Comparison of ENCODE assay signal across 28 cellular contexts in genomic region chr20:46009847-46010246, GRCh38. TPM values are rescaled to one million over a fixed set of nuclear protein-coding genes. Genes with fewer than 3 reads are reported as not detected.
DNase-seq lines count a peak whose midpoint lies in the region; ATAC-seq and TF ChIP-seq lines count a peak whose summit lies in the region.
"Had no signal": no experiment of that assay in that cellular context is flagged by ENCODE, and none has a peak within 500 bp of the region (broad histone marks: within the 10 kb centered on the region; RNA-seq: fewer than 3 reads in every experiment).

No MANE protein-coding gene starts in this region.

- CTCF ChIA-PET in naive thymus-derived CD4-positive, alpha-beta T cell (lab: Charles Lee), result interaction anchor here (1.8 kb wide), 1 partner anchor 23 kb away, joined by 8 read pairs; no protein-coding TSS in a partner anchor
- CTCF ChIA-PET in GM10248 (lab: Yijun Ruan, JAX), result interaction anchor here (0.9 to 11.6 kb wide), 5 partner anchors 11 to 339 kb away, joined by 3 to 140 read pairs (median 7); no protein-coding TSS in a partner anchor

- no peaks in the 10 kb centered on the region for H3K36me3 ChIP-seq in naive thymus-derived CD4-positive, alpha-beta T cell (ENCODE audit: control insufficient read depth in 2 of 3, insufficient read depth in 3 of 3, low read length in 3 of 3)
- no peaks in the 10 kb centered on the region for H3K36me3 ChIP-seq in ovary
- H3K36me3 ChIP-seq in H7 (replicated peaks; ENCODE audit: control insufficient read depth, insufficient read depth, low read length), result no peaks in the 10 kb centered on the region
- H3K36me3 ChIP-seq: adrenal gland, esophagus squamous epithelium, heart left ventricle, pancreas, thoracic aorta, uterus had no signal

- H3K4me1 ChIP-seq in naive thymus-derived CD4-positive, alpha-beta T cell (ENCODE audit: control insufficient read depth in 2 of 2, insufficient read depth in 2 of 2, low read length in 2 of 2), result peaks cover 52 to 54% of the 10 kb centered on the region in 2 donors
- no peaks in the 10 kb centered on the region for H3K4me1 ChIP-seq in ovary (ENCODE audit: insufficient read depth)
- H3K4me1 ChIP-seq: pancreas, uterus had no signal

- no peak for TF ChIP-seq EP300 in ovary (IDR thresholded peaks at IDR 0.05)

- no peak overlapping the region for H3K27ac Mint-ChIP-seq in activated naive CD4-positive, alpha-beta T cell treated with anti-CD3 and anti-CD28 coated beads, Interleukin-2, amount 50 U/mL, for 24 hours
- no peak overlapping the region for H3K27ac Mint-ChIP-seq in activated T-helper 17 cell treated with anti-CD3 and anti-CD28 coated beads, Interleukin-2, amount 50 U/mL, for 72 hours
- H3K27ac Mint-ChIP-seq in naive thymus-derived CD4-positive, alpha-beta T cell, result peak overlapping the region in 4 of 9 donors; percentile 43 to 94 (median 56)
- H3K27ac Mint-ChIP-seq in stimulated activated naive B cell treated with anti-CD40 and anti-IgM and Interleukin-4, amounts not matched to agents 10 μg/mL and 1 μg/mL and 100 μg/mL, for 72 hours, result peak overlapping the region; percentile 56
- H3K27ac Mint-ChIP-seq: HFFc6, mesothelial cell of epicardium, nephron had no signal

- H3K36me3 Mint-ChIP-seq in activated naive CD4-positive, alpha-beta T cell treated with anti-CD3 and anti-CD28 coated beads, Interleukin-2, amount 50 U/mL, for 24 hours, result no peaks in the 10 kb centered on the region
- H3K36me3 Mint-ChIP-seq in activated T-helper 17 cell treated with anti-CD3 and anti-CD28 coated beads, Interleukin-2, amount 50 U/mL, for 72 hours (ENCODE audit: low read depth), result peaks cover 8% of the 10 kb centered on the region
- H3K36me3 Mint-ChIP-seq in naive thymus-derived CD4-positive, alpha-beta T cell, result peaks cover 0 to 11% (median 0%) of the 10 kb centered on the region in 5 donors
- H3K36me3 Mint-ChIP-seq in stimulated activated naive B cell treated with anti-CD40 and anti-IgM and Interleukin-4, amounts not matched to agents 10 μg/mL and 1 μg/mL and 100 μg/mL, for 72 hours, result peaks cover 6 to 7% of the 10 kb centered on the region in 2 donors
- H3K36me3 Mint-ChIP-seq: mesothelial cell of epicardium had no signal

- intact Hi-C loops in naive thymus-derived CD4-positive, alpha-beta T cell (cut with micrococcal nuclease), result loop anchor here (5.0 to 10.0 kb wide), 3 partner anchors 38 to 675 kb away; partner anchors contain the start of genes TP53RK (in 1 of the 2) and ZNF335 (in 1 of the 2)
- intact Hi-C loops in ovary (cut with DNase I), result loop anchor here in 1 of 4 donors (5.0 kb wide), 1 partner anchor 77 kb away; the partner anchor contains the start of gene NCOA5

- TF ChIP-seq CTCF in GM10248 (IDR thresholded peaks at IDR 0.05; ENCODE audit: control extremely low read depth, extremely low read depth, low read depth, missing control alignments) (no peak), ovary (IDR thresholded peaks at IDR 0.05) (no peak)

- H3K4me3 Mint-ChIP-seq in activated naive CD4-positive, alpha-beta T cell treated with anti-CD3 and anti-CD28 coated beads, Interleukin-2, amount 50 U/mL, for 24 hours, result peak overlapping the region; percentile 20
- H3K4me3 Mint-ChIP-seq in activated T-helper 17 cell treated with anti-CD3 and anti-CD28 coated beads, Interleukin-2, amount 50 U/mL, for 72 hours, result peak overlapping the region; percentile 65
- H3K4me3 Mint-ChIP-seq in naive thymus-derived CD4-positive, alpha-beta T cell, result peak overlapping the region; percentile 10 to 86 (median 62)
- H3K4me3 Mint-ChIP-seq in stimulated activated naive B cell treated with anti-CD40 and anti-IgM and Interleukin-4, amounts not matched to agents 10 μg/mL and 1 μg/mL and 100 μg/mL, for 72 hours, result no peak overlapping the region
- H3K4me3 Mint-ChIP-seq: GM23338, HFFc6, mesothelial cell of epicardium, nephron had no signal

- no peak for ATAC-seq in activated T-helper 17 cell treated with anti-CD3 and anti-CD28 coated beads, Interleukin-2, amount 50 U/mL, for 72 hours (replicated peaks)
- ATAC-seq in naive thymus-derived CD4-positive, alpha-beta T cell, result no peak
- ATAC-seq in stimulated activated naive B cell treated with anti-CD40 and anti-IgM and Interleukin-4, amounts not matched to agents 10 μg/mL and 1 μg/mL and 100 μg/mL, for 72 hours (replicated peaks), result no peak
- ATAC-seq: A549, GM23338 had no signal

- no peak overlapping the region for H3K27ac ChIP-seq in naive thymus-derived CD4-positive, alpha-beta T cell (ENCODE audit: low read depth, low read length)
- H3K27ac ChIP-seq in ovary, result no peak overlapping the region
- H3K27ac ChIP-seq: A549, adrenal gland, esophagus squamous epithelium, pancreas, thoracic aorta, uterus had no signal

- H3K4me1 Mint-ChIP-seq in activated naive CD4-positive, alpha-beta T cell treated with anti-CD3 and anti-CD28 coated beads, Interleukin-2, amount 50 U/mL, for 24 hours, result peaks cover 75% of the 10 kb centered on the region
- H3K4me1 Mint-ChIP-seq in activated T-helper 17 cell treated with anti-CD3 and anti-CD28 coated beads, Interleukin-2, amount 50 U/mL, for 72 hours, result peaks cover 46% of the 10 kb centered on the region
- peaks cover 66 to 96% (median 80%) of the 10 kb centered on the region in 7 donors for H3K4me1 Mint-ChIP-seq in naive thymus-derived CD4-positive, alpha-beta T cell
- H3K4me1 Mint-ChIP-seq in stimulated activated naive B cell treated with anti-CD40 and anti-IgM and Interleukin-4, amounts not matched to agents 10 μg/mL and 1 μg/mL and 100 μg/mL, for 72 hours, result peaks cover 70 to 95% of the 10 kb centered on the region in 2 donors

- no peaks in the 10 kb centered on the region for H3K9me3 Mint-ChIP-seq in activated naive CD4-positive, alpha-beta T cell treated with anti-CD3 and anti-CD28 coated beads, Interleukin-2, amount 50 U/mL, for 24 hours
- H3K9me3 Mint-ChIP-seq in activated T-helper 17 cell treated with anti-CD3 and anti-CD28 coated beads, Interleukin-2, amount 50 U/mL, for 72 hours, result no peaks in the 10 kb centered on the region
- H3K9me3 Mint-ChIP-seq in naive thymus-derived CD4-positive, alpha-beta T cell, result peaks cover 0 to 6% (median 0%) of the 10 kb centered on the region in 11 donors
- peaks cover 6 to 8% of the 10 kb centered on the region in 2 donors for H3K9me3 Mint-ChIP-seq in stimulated activated naive B cell treated with anti-CD40 and anti-IgM and Interleukin-4, amounts not matched to agents 10 μg/mL and 1 μg/mL and 100 μg/mL, for 72 hours

- POLR2A ChIA-PET in naive thymus-derived CD4-positive, alpha-beta T cell (lab: Charles Lee), result interaction anchor here (1.3 kb wide), 1 partner anchor 39 kb away, joined by 5 read pairs; no protein-coding TSS in a partner anchor
- POLR2A ChIA-PET in GM10248 (lab: Yijun Ruan, JAX), result no interaction called here

- 26 to 38% (median 37%) methylated on average over 19 to 20 of the region's 20 CpGs for WGBS in ovary, 3 donors

- H3K27me3 Mint-ChIP-seq in activated naive CD4-positive, alpha-beta T cell treated with anti-CD3 and anti-CD28 coated beads, Interleukin-2, amount 50 U/mL, for 24 hours, result peaks cover 42% of the 10 kb centered on the region
- H3K27me3 Mint-ChIP-seq in activated T-helper 17 cell treated with anti-CD3 and anti-CD28 coated beads, Interleukin-2, amount 50 U/mL, for 72 hours, result peaks cover 42% of the 10 kb centered on the region
- peaks cover 43 to 71% (median 59%) of the 10 kb centered on the region in 5 donors for H3K27me3 Mint-ChIP-seq in naive thymus-derived CD4-positive, alpha-beta T cell
- H3K27me3 Mint-ChIP-seq in stimulated activated naive B cell treated with anti-CD40 and anti-IgM and Interleukin-4, amounts not matched to agents 10 μg/mL and 1 μg/mL and 100 μg/mL, for 72 hours, result peaks cover 46 to 62% of the 10 kb centered on the region in 2 donors

- H3K27me3 ChIP-seq in naive thymus-derived CD4-positive, alpha-beta T cell (ENCODE audit: control insufficient read depth in 2 of 2, insufficient read depth in 2 of 2, low read length in 2 of 2), result peaks cover 15 to 16% of the 10 kb centered on the region in 2 donors
- H3K27me3 ChIP-seq in ovary, result peaks cover 5% of the 10 kb centered on the region
- no peaks in the 10 kb centered on the region; the same call in 1 of the 2 replicates for H3K27me3 ChIP-seq in H7 (ENCODE audit: control insufficient read depth, insufficient read depth, low read length)

- no peak overlapping the region for H3K4me3 ChIP-seq in naive thymus-derived CD4-positive, alpha-beta T cell (ENCODE audit: low read length)
- H3K4me3 ChIP-seq in ovary (no peak overlapping the region), H7 (ENCODE audit: insufficient read depth, low read depth, low read length) (no peak overlapping the region)
- H3K4me3 ChIP-seq: A549, adrenal gland, GM23338, smooth muscle cell, uterus had no signal

- TF ChIP-seq POLR2A in ovary (IDR thresholded peaks at IDR 0.05), result no peak

- DNase-seq in activated naive CD4-positive, alpha-beta T cell treated with Interleukin-2 at 50 U/mL for 16 hours, result no peak
- no peak for DNase-seq in naive thymus-derived CD4-positive, alpha-beta T cell
- no peak for DNase-seq in stimulated activated naive B cell treated with anti-CD40 and anti-IgM and Interleukin-4, amounts not matched to agents 10 μg/mL and 1 μg/mL and 100 μg/mL, for 72 hours
- DNase-seq in GM10248 (ENCODE audit: extremely low spot score) (no peak), ovary (no peak), H7 (no peak)
- DNase-seq: DMS153, esophagus squamous epithelium, foreskin keratinocyte, HFFc6, kidney, NCI-H1048, NCI-H1694 treated with DMSO at 0.1 percent for 48 hours, pancreas, SIG-M5, uterus had no signal

- no peaks in the 10 kb centered on the region for H3K9me3 ChIP-seq in naive thymus-derived CD4-positive, alpha-beta T cell (ENCODE audit: control insufficient read depth in 2 of 3, low read length in 3 of 3)
- no peaks in the 10 kb centered on the region for H3K9me3 ChIP-seq in ovary
- H3K9me3 ChIP-seq: A549, adrenal gland, esophagus squamous epithelium, heart left ventricle, pancreas, thoracic aorta, uterus had no signal

RNA-seq across cellular contexts. Expression of gene MMP9, which starts 1.1 kb away (rescaled TPM):
- total RNA-seq in activated T-helper 17 cell treated with anti-CD3 and anti-CD28 coated beads, Interleukin-2, amount 50 U/mL, for 72 hours, result not detected
- total RNA-seq in naive thymus-derived CD4-positive, alpha-beta T cell, result 10 to 100 TPM in 2 of 5 experiments, 1 to 10 TPM in 1, under 1 TPM in 2; 0.19 to 13.0 (median 1.9) TPM
- polyA plus RNA-seq in naive thymus-derived CD4-positive, alpha-beta T cell, result not detected
- total RNA-seq in ovary, result 1 to 10 TPM in 2 of 7 donors, under 1 TPM in 5; 0.10 to 1.7 (median 0.28) TPM
- under 1 TPM; 0.16 to 0.25 TPM for polyA plus RNA-seq in ovary
- 9.8 and 11.6 TPM in 2 replicates for total RNA-seq in H7 (2014; rRNA removed; shearing (Covaris generic))
- total RNA-seq: HFFc6, HT-29, mesothelial cell of epicardium, NCI-H460 had no signal

RNA-seq across cellular contexts. Expression of gene SLC12A5, which starts 19.2 kb away (rescaled TPM):
- total RNA-seq in activated T-helper 17 cell treated with anti-CD3 and anti-CD28 coated beads, Interleukin-2, amount 50 U/mL, for 72 hours, result under 1 TPM in 1 of 2 donors, not detected in 1; 0.61 TPM
- not detected for total RNA-seq in naive thymus-derived CD4-positive, alpha-beta T cell
- polyA plus RNA-seq in naive thymus-derived CD4-positive, alpha-beta T cell, result not detected
- 1 to 10 TPM in 5 of 7 donors, not detected in 2; 1.1 to 2.1 (median 1.3) TPM for total RNA-seq in ovary
- 1 to 10 TPM; 2.2 to 3.8 TPM for polyA plus RNA-seq in ovary
- total RNA-seq in H7 (2014; rRNA removed; shearing (Covaris generic)), result 1.3 and 4.3 TPM in 2 replicates
- total RNA-seq: esophagus squamous epithelium, HT-29, NCI-H460, thoracic aorta had no signal
- polyA plus RNA-seq: heart left ventricle had no signal

RNA-seq across cellular contexts. Expression of gene ZNF335, which starts 37.8 kb away (rescaled TPM):
- total RNA-seq in activated T-helper 17 cell treated with anti-CD3 and anti-CD28 coated beads, Interleukin-2, amount 50 U/mL, for 72 hours, result 10 to 100 TPM; 46.0 to 53.9 TPM
- 10 to 100 TPM; 39.9 to 95.2 (median 53.8) TPM for total RNA-seq in naive thymus-derived CD4-positive, alpha-beta T cell
- polyA plus RNA-seq in naive thymus-derived CD4-positive, alpha-beta T cell, result 10 to 100 TPM in 1 of 2 donors, 1 to 10 TPM in 1; 7.1 to 14.6 TPM
- 10 to 100 TPM; 14.2 to 25.7 (median 20.0) TPM for total RNA-seq in ovary
- 10 to 100 TPM in 1 of 2 donors, 1 to 10 TPM in 1; 3.5 to 15.7 TPM for polyA plus RNA-seq in ovary
- 15.0 and 18.1 TPM in 2 replicates for total RNA-seq in H7 (2014; rRNA removed; shearing (Covaris generic))

Comparison
In these comparisons a context has a peak if more than half of its experiments do, and no peak if none do; other contexts are left out.
1. H3K4me3 Mint-ChIP-seq: peak in activated naive CD4-positive, alpha-beta T cell treated with anti-CD3 and anti-CD28 coated beads, Interleukin-2, amount 50 U/mL, for 24 hours (single experiment), activated T-helper 17 cell treated with anti-CD3 and anti-CD28 coated beads, Interleukin-2, amount 50 U/mL, for 72 hours (single experiment) and naive thymus-derived CD4-positive, alpha-beta T cell (10 of 10); none in stimulated activated naive B cell treated with anti-CD40 and anti-IgM and Interleukin-4, amounts not matched to agents 10 μg/mL and 1 μg/mL and 100 μg/mL, for 72 hours (0 of 2).